In the genomic region with DNA sequence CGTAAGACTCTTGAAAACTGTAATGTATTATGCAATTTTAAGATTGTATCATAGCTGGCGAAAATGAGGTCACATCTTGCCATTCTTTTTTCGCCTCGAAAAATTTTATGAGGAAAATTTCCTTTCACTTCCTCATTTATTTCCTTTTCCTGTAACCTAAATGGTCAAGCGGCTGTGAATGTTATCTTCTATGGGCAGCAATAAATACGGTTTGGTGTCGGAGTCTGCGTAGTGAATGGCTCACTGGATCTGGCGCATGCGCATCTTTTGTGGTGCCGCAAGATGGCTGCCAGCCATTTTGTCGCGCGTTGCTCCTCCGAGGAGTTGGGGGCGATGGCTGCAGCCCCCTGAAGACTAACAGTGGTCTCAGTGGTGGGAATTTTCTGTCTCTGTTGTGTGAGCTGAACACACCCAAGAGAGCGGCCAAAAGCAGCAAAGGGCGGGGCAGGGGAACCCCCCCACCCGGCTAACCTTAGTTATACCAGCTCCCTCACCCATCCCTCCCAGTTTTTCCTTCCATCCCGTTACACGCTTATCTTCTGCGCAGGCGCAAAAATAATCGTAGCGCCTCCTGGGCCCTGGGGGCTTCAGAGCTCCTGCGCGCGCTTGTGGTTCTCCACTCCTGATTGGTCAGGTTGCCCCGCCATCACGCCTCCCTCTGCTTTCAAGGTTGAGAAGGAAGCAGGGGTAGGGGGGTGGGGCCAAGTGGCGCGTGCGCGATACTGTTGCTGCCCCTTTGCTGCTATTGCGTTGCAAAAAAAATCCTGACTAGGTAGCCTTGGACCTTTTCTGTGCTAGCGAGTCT, we compare ENCODE assay signal across 8 cellular contexts. TPM values are rescaled to one million over a fixed set of nuclear protein-coding genes. Genes with fewer than 3 reads are reported as not detected.
DNase-seq lines count a peak whose midpoint lies in the region; ATAC-seq and TF ChIP-seq lines count a peak whose summit lies in the region.

Gene RPRD2 (plus strand): TSS at position 722 of the 805 bp plus-strand sequence. CDS start 568 bp downstream, outside the sequence.

- peak; percentile 97 for DNase-seq in GM13976 (ENCODE audit: low spot score)
- peak; percentile 97 for DNase-seq in NCI-H146 treated with DMSO at 0.1 percent for 48 hours (lab: John Stamatoyannopoulos, UW; ENCODE audit: unreplicated experiment)
- peak; percentile 98 for DNase-seq in amniotic epithelial cell (ENCODE audit: low read depth)
- peak; percentile 99 to 100 for DNase-seq in heart right ventricle
- DNase-seq in posterior cingulate gyrus = peak; percentile 97 to 100 (median 99)
- peak; percentile 96 to 99 for DNase-seq in upper lobe of left lung

- H3K4me1 ChIP-seq in heart right ventricle = peaks cover 3 to 33% (median 19%) of the 10 kb centered on the region in 9 donors
- H3K4me1 ChIP-seq in upper lobe of left lung = peaks cover 6 to 23% (median 12%) of the 10 kb centered on the region in 4 donors

- no peaks in the 10 kb centered on the region for H3K27me3 ChIP-seq in heart right ventricle
- H3K27me3 ChIP-seq in upper lobe of left lung = no peaks in the 10 kb centered on the region

- peaks cover 0 to 2% (median 0%) of the 10 kb centered on the region in 9 donors for H3K36me3 ChIP-seq in heart right ventricle
- H3K36me3 ChIP-seq in upper lobe of left lung = no peaks in the 10 kb centered on the region

- WGBS in heart right ventricle, 2 donors = 1 to 2% methylated on average over 36 of the region's 36 CpGs
- 0 to 1% methylated on average over 36 of the region's 36 CpGs for WGBS in upper lobe of left lung, 2 donors

- H3K4me3 ChIP-seq in heart right ventricle = peak within 1 kb of the TSS; percentile 51 to 94 (median 76)
- H3K4me3 ChIP-seq in upper lobe of left lung = peak within 1 kb of the TSS; percentile 71 to 78 (median 73)

- H3K9me3 ChIP-seq in heart right ventricle (no peaks in the 10 kb centered on the region), upper lobe of left lung (no peaks in the 10 kb centered on the region)

- in situ Hi-C loops in GM13976 (cut with MboI; ENCODE audit: low sequenced_read_pairs, unreplicated experiment) = no loop called here

- intact Hi-C loops in T-helper 1 cell treated with Interleukin-12 subunit alpha and Interleukin-12 subunit beta and Interleukin-4 antibody, amounts not matched to agents 30 ng/mL and 1 ng/mL, for 36 hours (cut with micrococcal nuclease) = loop anchor here (1.0 to 5.0 kb wide), 20 partner anchors 42 to 984 kb away; partner anchors contain the start of genes ANP32E, APH1A, ARNT and CDC42SE1
- intact Hi-C loops in heart right ventricle (cut with DNase I) (loop anchor here in 1 of 10 donors (10.0 kb wide), 1 partner anchor 71 kb away; no protein-coding TSS in a partner anchor), posterior cingulate gyrus (cut with DNase I) (loop anchor here (10.0 kb wide), 1 partner anchor 61 kb away; no protein-coding TSS in a partner anchor)

- peak; percentile 86 for ATAC-seq in HG02870 (IDR thresholded peaks at IDR 0.05; ENCODE audit: unreplicated experiment)
- ATAC-seq in heart right ventricle = peak; percentile 98 to 99 (median 98)
- peak; percentile 99 to 100 for ATAC-seq in upper lobe of left lung (ENCODE audit: low FRiP score in 2 of 2)

- TF ChIP-seq POLR2A in upper lobe of left lung (IDR thresholded peaks at IDR 0.05) = peak; percentile 13 to 82 (median 60)

- no peak for TF ChIP-seq EP300 in upper lobe of left lung (IDR thresholded peaks at IDR 0.05)

- TF ChIP-seq CTCF in GM13976 (IDR thresholded peaks at IDR 0.05; ENCODE audit: borderline replicate concordance, control extremely low read depth, extremely low read depth, insufficient read depth, missing control alignments) (no peak), heart right ventricle (IDR thresholded peaks at IDR 0.05) (peak in 2 of 9 donors; percentile 11 to 20), upper lobe of left lung (IDR thresholded peaks at IDR 0.05) (peak in 2 of 6 experiments; percentile 2 to 33)

- peak within 1 kb of the TSS; percentile 94 to 98 (median 97) for H3K27ac ChIP-seq in heart right ventricle
- peak within 1 kb of the TSS; percentile 92 to 96 (median 96) for H3K27ac ChIP-seq in upper lobe of left lung

RNA-seq across cellular contexts. Expression of gene RPRD2, which starts in this region (rescaled TPM):
- 30.3 and 31.1 TPM in 2 replicates for total RNA-seq in T-helper 1 cell treated with Interleukin-12 subunit alpha and Interleukin-12 subunit beta and Interleukin-4 antibody, amounts not matched to agents 30 ng/mL and 1 ng/mL, for 36 hours
- total RNA-seq in heart right ventricle (10 to 100 TPM; 21.9 to 34.5 (median 28.2) TPM), upper lobe of left lung (10 to 100 TPM; 14.6 to 29.8 (median 26.3) TPM)
- 1 to 10 TPM; 4.0 to 7.4 TPM for polyA plus RNA-seq in heart right ventricle

Comparison
In these comparisons a context has a peak if more than half of its experiments do, and no peak if none do; other contexts are left out.
1. Peak in every context shown above with its lines: DNase-seq, ATAC-seq, H3K4me3 ChIP-seq and H3K27ac ChIP-seq.